Comparison of ENCODE assay signal across 1 cellular context in the genomic region with DNA sequence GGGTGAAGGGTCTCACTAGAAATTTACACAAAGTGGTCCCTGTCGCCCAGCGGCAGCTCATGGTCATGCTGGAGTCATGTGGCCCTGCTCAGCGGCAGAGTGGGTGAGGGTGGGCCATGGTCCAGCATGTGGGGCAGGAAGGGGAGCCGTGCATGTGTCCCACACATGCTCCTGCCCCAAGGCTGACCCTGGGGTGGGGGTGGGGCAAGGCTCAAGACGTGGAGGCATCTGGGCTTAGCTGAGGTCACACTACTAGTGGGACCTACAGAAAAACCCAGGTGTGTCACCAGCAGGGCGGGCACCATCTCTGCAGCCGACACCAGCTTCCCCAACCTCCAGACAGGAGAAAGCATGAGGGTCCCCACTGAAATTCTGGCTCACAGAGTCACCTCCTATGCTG.
TF ChIP-seq lines count a peak whose summit lies in the region.

No MANE protein-coding gene starts in this region.

TF ChIP-seq in HCT116, 20 proteins besides CTCF, POLR2A, EP300 and RAD21 (continued from another document):
- TF ChIP-seq, protein P1, sequence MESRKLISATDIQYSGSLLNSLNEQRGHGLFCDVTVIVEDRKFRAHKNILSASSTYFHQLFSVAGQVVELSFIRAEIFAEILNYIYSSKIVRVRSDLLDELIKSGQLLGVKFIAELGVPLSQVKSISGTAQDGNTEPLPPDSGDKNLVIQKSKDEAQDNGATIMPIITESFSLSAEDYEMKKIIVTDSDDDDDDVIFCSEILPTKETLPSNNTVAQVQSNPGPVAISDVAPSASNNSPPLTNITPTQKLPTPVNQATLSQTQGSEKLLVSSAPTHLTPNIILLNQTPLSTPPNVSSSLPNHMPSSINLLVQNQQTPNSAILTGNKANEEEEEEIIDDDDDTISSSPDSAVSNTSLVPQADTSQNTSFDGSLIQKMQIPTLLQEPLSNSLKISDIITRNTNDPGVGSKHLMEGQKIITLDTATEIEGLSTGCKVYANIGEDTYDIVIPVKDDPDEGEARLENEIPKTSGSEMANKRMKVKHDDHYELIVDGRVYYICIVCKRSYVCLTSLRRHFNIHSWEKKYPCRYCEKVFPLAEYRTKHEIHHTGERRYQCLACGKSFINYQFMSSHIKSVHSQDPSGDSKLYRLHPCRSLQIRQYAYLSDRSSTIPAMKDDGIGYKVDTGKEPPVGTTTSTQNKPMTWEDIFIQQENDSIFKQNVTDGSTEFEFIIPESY (IDR thresholded peaks at IDR 0.05; ENCODE audit: extremely low read depth, insufficient replicate concordance, low read length): no peak
